8 cellular contexts compared by ENCODE assay signal in genomic region chr3:9750556-9751411, GRCh38.
DNase-seq lines count a peak whose midpoint lies in the region; ATAC-seq and TF ChIP-seq lines count a peak whose summit lies in the region.

No MANE protein-coding gene starts in this region.

- DNase-seq in GM13977 (ENCODE audit: low spot score) (peak; percentile 45), RPMI8226 (peak; percentile 30), epithelial cell of esophagus (ENCODE audit: low read depth) (no peak), dedifferentiated amniotic fluid mesenchymal stem cell (ENCODE audit: extremely low spot score) (no peak)
- DNase-seq in stimulated activated CD8-positive, alpha-beta memory T cell treated with anti-CD3 and anti-CD28 coated beads, Interleukin-4, amount 100 ng/mL, for 48 hours, result no peak

- in situ Hi-C loops in GM13977 (cut with MboI; ENCODE audit: low pct_unique_long_range_greater_than_20kb, low sequenced_read_pairs, unreplicated experiment), result no loop called here

- H3K27ac ChIP-seq in neutrophil, result peak overlapping the region; percentile 95

- no peaks in the 10 kb centered on the region for H3K9me3 ChIP-seq in neutrophil

- H3K36me3 ChIP-seq in neutrophil, result peaks cover 39% of the 10 kb centered on the region

- H3K4me1 ChIP-seq in neutrophil (ENCODE audit: control insufficient read depth in 1 of 2, insufficient read depth in 1 of 2, low read depth in 1 of 2, low read length in 1 of 2), result peaks cover 38 to 41% of the 10 kb centered on the region in 2 experiments

- H3K27me3 ChIP-seq in neutrophil, result no peaks in the 10 kb centered on the region

- H3K4me3 ChIP-seq in epithelial cell of esophagus (ENCODE audit: low read length) (peak overlapping the region; percentile 68), neutrophil (ENCODE audit: low read depth in 1 of 2, low read length in 1 of 2) (peak overlapping the region; percentile 81 to 84)

- ATAC-seq in HG03045 (IDR thresholded peaks at IDR 0.05; ENCODE audit: unreplicated experiment) (no peak), HG03469 (IDR thresholded peaks at IDR 0.05; ENCODE audit: unreplicated experiment) (no peak)

- TF ChIP-seq CTCF in GM13977 (IDR thresholded peaks at IDR 0.05; ENCODE audit: extremely low read depth, insufficient read depth, missing control alignments) (no peak), epithelial cell of esophagus (IDR thresholded peaks at IDR 0.05; ENCODE audit: insufficient read depth, low read depth, low read length, missing control alignments) (no peak), neutrophil (IDR thresholded peaks at IDR 0.05) (no peak)

Comparison
In these comparisons a context has a peak if more than half of its experiments do, and no peak if none do; other contexts are left out.
1. DNase-seq: peak in GM13977 (single experiment) and RPMI8226 (single experiment); none in epithelial cell of esophagus (single experiment), dedifferentiated amniotic fluid mesenchymal stem cell (single experiment) and stimulated activated CD8-positive, alpha-beta memory T cell treated with anti-CD3 and anti-CD28 coated beads, Interleukin-4, amount 100 ng/mL, for 48 hours (single experiment).